ENCODE assay signal across 23 cellular contexts in genomic region chr6:64664480-64664879, GRCh38.
DNase-seq lines count a peak whose midpoint lies in the region; ATAC-seq and TF ChIP-seq lines count a peak whose summit lies in the region.
"Had no signal": no experiment of that assay in that cellular context is flagged by ENCODE, and none has a peak within 500 bp of the region (broad histone marks: within the 10 kb centered on the region; RNA-seq: fewer than 3 reads in every experiment).

No MANE protein-coding gene starts in this region.

- in situ Hi-C loops in SK-MEL-5 (cut with HindIII; ENCODE audit: low pct_unique_long_range_greater_than_20kb, low sequenced_read_pairs) = no loop called here

- no peak overlapping the region for H3K27ac ChIP-seq in left ventricle myocardium inferior (replicated peaks)
- H3K27ac ChIP-seq: 22Rv1; A549; BLaER1 treated with 17β-estradiol and CSF1 and Interleukin-3, amounts not matched to agents 10 nM and 100 nM; C4-2B had no signal

- intact Hi-C loops in Right ventricle myocardium inferior (cut with DNase I) = no loop called here
- intact Hi-C loops in left ventricle myocardium inferior (cut with micrococcal nuclease) = no loop called here
- intact Hi-C loops in sciatic nerve (cut with DNase I) = no loop called here

- no peaks in the 10 kb centered on the region for H3K27me3 ChIP-seq in left ventricle myocardium inferior (ENCODE audit: low read depth)
- H3K27me3 ChIP-seq: BLaER1 treated with 17β-estradiol and CSF1 and Interleukin-3, amounts not matched to agents 10 nM and 100 nM had no signal

- H3K36me3 ChIP-seq in left ventricle myocardium inferior = no peaks in the 10 kb centered on the region
- H3K36me3 ChIP-seq: BLaER1 treated with 17β-estradiol and CSF1 and Interleukin-3, amounts not matched to agents 10 nM and 100 nM had no signal

- no peak overlapping the region for H3K4me3 ChIP-seq in left ventricle myocardium inferior
- H3K4me3 ChIP-seq: A549; BLaER1 treated with 17β-estradiol and CSF1 and Interleukin-3, amounts not matched to agents 10 nM and 100 nM; GM12878 had no signal

- no peak for TF ChIP-seq CTCF in left ventricle myocardium inferior (IDR thresholded peaks at IDR 0.05; ENCODE audit: borderline replicate concordance)

- H3K4me1 ChIP-seq in left ventricle myocardium inferior = no peaks in the 10 kb centered on the region
- H3K4me1 ChIP-seq: A549; BLaER1 treated with 17β-estradiol and CSF1 and Interleukin-3, amounts not matched to agents 10 nM and 100 nM had no signal

- H3K9me3 ChIP-seq in left ventricle myocardium inferior (replicated peaks) = peaks cover 28% of the 10 kb centered on the region
- H3K9me3 ChIP-seq: A549; BLaER1 treated with 17β-estradiol and CSF1 and Interleukin-3, amounts not matched to agents 10 nM and 100 nM had no signal

- no peak for DNase-seq in Right ventricle myocardium inferior (ENCODE audit: missing footprints)
- no peak for DNase-seq in left ventricle myocardium inferior
- DNase-seq in COLO829 (ENCODE audit: low spot score) = peak; percentile 42
- peak; percentile 78 for DNase-seq in SK-MEL-5 (ENCODE audit: low read depth, low spot score)
- DNase-seq in sciatic nerve (ENCODE audit: low spot score) = no peak
- DNase-seq in HPDE6-E6E7 (ENCODE audit: extremely low spot score) = no peak
- DNase-seq: AML-193; CD4-positive, alpha-beta T cell; CD8-positive, alpha-beta T cell; COR-L47; DMS 273 treated with DMSO at 0.1 percent for 48 hours; DMS153; DMS53; DMS79; DND-41; EL; GDM1 had no signal

- ATAC-seq in Right ventricle myocardium inferior = peak; percentile 46
- ATAC-seq in sciatic nerve = peak; percentile 82
- no peak for ATAC-seq in GM19455 (IDR thresholded peaks at IDR 0.05; ENCODE audit: unreplicated experiment)
- ATAC-seq: A549; CD8-positive, alpha-beta T cell; GM12878 had no signal

Comparison
In these comparisons a context has a peak if more than half of its experiments do, and no peak if none do; other contexts are left out.
1. DNase-seq: peak in COLO829 (single experiment) and SK-MEL-5 (single experiment); none in Right ventricle myocardium inferior (single experiment), left ventricle myocardium inferior (single experiment), sciatic nerve (single experiment) and HPDE6-E6E7 (single experiment).